ENCODE assay signal across 8 cellular contexts in genomic region chr1:206001476-206001888, GRCh38. TPM values are rescaled to one million over a fixed set of nuclear protein-coding genes. Genes with fewer than 3 reads are reported as not detected.
DNase-seq lines count a peak whose midpoint lies in the region; ATAC-seq and TF ChIP-seq lines count a peak whose summit lies in the region.

No MANE protein-coding gene starts in this region.

- no peaks in the 10 kb centered on the region for H3K9me3 Mint-ChIP-seq in activated CD4-positive, alpha-beta T cell treated with anti-CD3 and anti-CD28 coated beads, Interleukin-2, amount 10 ng/mL, durations not matched to agents 24 days and 14 days

- no peak overlapping the region for H3K27ac Mint-ChIP-seq in activated CD4-positive, alpha-beta T cell treated with anti-CD3 and anti-CD28 coated beads, Interleukin-2, amount 10 ng/mL, durations not matched to agents 24 days and 14 days

- H3K36me3 ChIP-seq in gastroesophageal sphincter (no peaks in the 10 kb centered on the region), skeletal muscle satellite cell (ENCODE audit: insufficient read depth, low read length) (no peaks in the 10 kb centered on the region)

- H3K4me3 ChIP-seq in gastroesophageal sphincter (no peak overlapping the region), skeletal muscle satellite cell (ENCODE audit: low read length) (peak overlapping the region; percentile 77)

- 23 to 24% methylated on average over 2 of the region's 3 CpGs for WGBS in gastroesophageal sphincter (ENCODE audit: low coverage in 1 of 2), 2 donors

- intact Hi-C loops in activated CD4-positive, alpha-beta T cell treated with anti-CD3 and anti-CD28 coated beads, Interleukin-2, amount 10 ng/mL, durations not matched to agents 24 days and 14 days (cut with micrococcal nuclease), result loop anchor here (1.0 to 5.0 kb wide), 2 partner anchors 49 to 476 kb away; no protein-coding TSS in a partner anchor

- DNase-seq in activated CD4-positive, alpha-beta T cell treated with anti-CD3 and anti-CD28 coated beads for 48 hours, result peak; percentile 63
- DNase-seq in activated CD4-positive, alpha-beta T cell treated with anti-CD3 and anti-CD28 coated beads, Interleukin-2, amount 10 ng/mL, durations not matched to agents 24 days and 14 days, result no peak
- DNase-seq in activated CD4-positive, alpha-beta T cell treated with anti-CD3 and anti-CD28 coated beads, Interleukin-2, amount 50 U/mL, for 48 hours, result peak; percentile 46 to 60
- DNase-seq in activated gamma-delta T cell (lab: John Stamatoyannopoulos, UW), result no peak
- no peak for DNase-seq in NK-92 (lab: John Stamatoyannopoulos, UW; ENCODE audit: unreplicated experiment)
- DNase-seq in NCI-H2227 treated with DMSO at 0.1 percent for 48 hours (lab: John Stamatoyannopoulos, UW), result no peak

- H3K4me1 ChIP-seq in gastroesophageal sphincter, result peaks cover 0 to 31% (median 22%) of the 10 kb centered on the region in 3 donors
- peaks cover 44% of the 10 kb centered on the region for H3K4me1 ChIP-seq in skeletal muscle satellite cell (ENCODE audit: control insufficient read depth, insufficient read depth, low read length)

- peak overlapping the region; percentile 29 for H3K9ac ChIP-seq in skeletal muscle satellite cell (ENCODE audit: low read depth, low read length)

- no peak for TF ChIP-seq CTCF in gastroesophageal sphincter (IDR thresholded peaks at IDR 0.05)

- peak overlapping the region; percentile 94 for H3K4me2 ChIP-seq in skeletal muscle satellite cell (ENCODE audit: low read length)

- H3K9me3 ChIP-seq in gastroesophageal sphincter, result no peaks in the 10 kb centered on the region
- H3K9me3 ChIP-seq in skeletal muscle satellite cell (replicated peaks; ENCODE audit: low read length), result no peaks in the 10 kb centered on the region

- H3K27ac ChIP-seq in gastroesophageal sphincter, result peak overlapping the region in 3 of 4 donors; percentile 63 to 66 (median 64)

- no peak for TF ChIP-seq POLR2A in gastroesophageal sphincter (IDR thresholded peaks at IDR 0.05)

- H3K4me1 Mint-ChIP-seq in activated CD4-positive, alpha-beta T cell treated with anti-CD3 and anti-CD28 coated beads, Interleukin-2, amount 10 ng/mL, durations not matched to agents 24 days and 14 days, result peaks cover 25% of the 10 kb centered on the region

- peak; percentile 90 for ATAC-seq in gastroesophageal sphincter

- H3K27me3 Mint-ChIP-seq in activated CD4-positive, alpha-beta T cell treated with anti-CD3 and anti-CD28 coated beads, Interleukin-2, amount 10 ng/mL, durations not matched to agents 24 days and 14 days, result peaks cover 13% of the 10 kb centered on the region

- no peak overlapping the region for H3K4me3 Mint-ChIP-seq in activated CD4-positive, alpha-beta T cell treated with anti-CD3 and anti-CD28 coated beads, Interleukin-2, amount 10 ng/mL, durations not matched to agents 24 days and 14 days

- no peaks in the 10 kb centered on the region for H3K36me3 Mint-ChIP-seq in activated CD4-positive, alpha-beta T cell treated with anti-CD3 and anti-CD28 coated beads, Interleukin-2, amount 10 ng/mL, durations not matched to agents 24 days and 14 days (ENCODE audit: low read depth)

- no peaks in the 10 kb centered on the region for H3K27me3 ChIP-seq in gastroesophageal sphincter
- peaks cover 7% of the 10 kb centered on the region for H3K27me3 ChIP-seq in skeletal muscle satellite cell (ENCODE audit: control insufficient read depth, insufficient read depth, low read length)

- no peak for TF ChIP-seq EP300 in gastroesophageal sphincter (IDR thresholded peaks at IDR 0.05)

RNA-seq across cellular contexts. Expression of gene RAB7B, which starts 1.7 kb away (rescaled TPM):
- total RNA-seq in activated CD4-positive, alpha-beta T cell treated with anti-CD3 and anti-CD28 coated beads, Interleukin-2, amount 10 ng/mL, durations not matched to agents 24 days and 14 days, result not detected in 2 replicates
- 1 to 10 TPM in 3 of 4 donors, under 1 TPM in 1; 0.78 to 2.4 (median 2.0) TPM for total RNA-seq in gastroesophageal sphincter
- total RNA-seq in skeletal muscle satellite cell (2012; rRNA removed), result 4.6 and 6.8 TPM in 2 replicates

RNA-seq across cellular contexts. Expression of gene CTSE, which starts 22.2 kb away (rescaled TPM):
- total RNA-seq in activated CD4-positive, alpha-beta T cell treated with anti-CD3 and anti-CD28 coated beads, Interleukin-2, amount 10 ng/mL, durations not matched to agents 24 days and 14 days, result not detected in 2 replicates
- total RNA-seq in gastroesophageal sphincter, result not detected
- not detected in 2 replicates for total RNA-seq in skeletal muscle satellite cell (2012; rRNA removed)

RNA-seq across cellular contexts. Expression of gene RHEX, which starts 51.5 kb away (rescaled TPM):
- total RNA-seq in activated CD4-positive, alpha-beta T cell treated with anti-CD3 and anti-CD28 coated beads, Interleukin-2, amount 10 ng/mL, durations not matched to agents 24 days and 14 days, result not detected in 2 replicates
- 1 to 10 TPM; 3.5 to 6.8 (median 5.0) TPM for total RNA-seq in gastroesophageal sphincter
- total RNA-seq in skeletal muscle satellite cell (2012; rRNA removed), result not detected in 2 replicates

RNA-seq across cellular contexts. Expression of gene SLC26A9, which starts 58.2 kb away (rescaled TPM):
- not detected in 2 replicates for total RNA-seq in activated CD4-positive, alpha-beta T cell treated with anti-CD3 and anti-CD28 coated beads, Interleukin-2, amount 10 ng/mL, durations not matched to agents 24 days and 14 days
- under 1 TPM in 1 of 4 donors, not detected in 3; 0.16 TPM for total RNA-seq in gastroesophageal sphincter
- not detected in 2 replicates for total RNA-seq in skeletal muscle satellite cell (2012; rRNA removed)

Comparison
In these comparisons a context has a peak if more than half of its experiments do, and no peak if none do; other contexts are left out.
1. DNase-seq: peak in activated CD4-positive, alpha-beta T cell treated with anti-CD3 and anti-CD28 coated beads for 48 hours (single experiment) and activated CD4-positive, alpha-beta T cell treated with anti-CD3 and anti-CD28 coated beads, Interleukin-2, amount 50 U/mL, for 48 hours (2 of 2); none in activated CD4-positive, alpha-beta T cell treated with anti-CD3 and anti-CD28 coated beads, Interleukin-2, amount 10 ng/mL, durations not matched to agents 24 days and 14 days (single experiment), activated gamma-delta T cell (single experiment), NK-92 (single experiment) and NCI-H2227 treated with DMSO at 0.1 percent for 48 hours (single experiment).